In genomic region chr10:124735491-124736286, GRCh38 we compare ENCODE assay signal across 11 cellular contexts. TPM values are rescaled to one million over a fixed set of nuclear protein-coding genes. Genes with fewer than 3 reads are reported as not detected.
A peak's percentile ranks its signal among the peaks of the same experiment; 100 is the strongest.
DNase-seq lines count a peak whose midpoint lies in the region; TF ChIP-seq lines count a peak whose summit lies in the region.
"Had no signal": no experiment of that assay in that cellular context is flagged by ENCODE, and none has a peak within 500 bp of the region (broad histone marks: within the 10 kb centered on the region; RNA-seq: fewer than 3 reads in every experiment).

No MANE protein-coding gene starts in this region.

- peak overlapping the region; percentile 38 for H3K4me2 ChIP-seq in mammary epithelial cell (ENCODE audit: insufficient read depth, low read depth, low read length)

- H3K4me1 Mint-ChIP-seq in mesothelial cell of epicardium: peaks cover 67% of the 10 kb centered on the region

- peaks cover 64% of the 10 kb centered on the region for H3K4me1 ChIP-seq in mammary epithelial cell (ENCODE audit: insufficient read depth, low read length)

- no TSS peak for BruUV-seq in mammary epithelial cell (replicated peaks; lab: Mats Ljungman, UMichigan)

- peaks cover 90% of the 10 kb centered on the region for H3K79me2 ChIP-seq in mammary epithelial cell (ENCODE audit: insufficient read depth, low read length)

- H3K9me3 ChIP-seq in mammary epithelial cell (replicated peaks; ENCODE audit: insufficient read depth, low read length): no peaks in the 10 kb centered on the region

- H3K27ac Mint-ChIP-seq in mesothelial cell of epicardium: peak overlapping the region; percentile 60

- H3K9me3 Mint-ChIP-seq in mesothelial cell of epicardium: no peaks in the 10 kb centered on the region

- intact Hi-C loops in mammary epithelial cell (cut with micrococcal nuclease): no loop called here

- H4K20me1 ChIP-seq in mammary epithelial cell (ENCODE audit: insufficient read depth, low read length): no peaks in the 10 kb centered on the region

- CTCF ChIA-PET in mammary epithelial cell (lab: Charles Lee; ENCODE audit: low non-redundant PET): no interaction called here

- WGBS in mammary epithelial cell (ENCODE audit: low coverage, missing lambda C conversion rate): 97% methylated on average over 14 of the region's 15 CpGs

- TF ChIP-seq CTCF in mammary epithelial cell (conservative IDR thresholded peaks at IDR 0.05 in 1 of 2, IDR thresholded peaks at IDR 0.05 in 1 of 2; ENCODE audit: extremely low read depth in 1 of 2, insufficient read depth in 1 of 2, low read depth in 1 of 2, low read length in 2 of 2) (no peak), mesothelial cell of epicardium (IDR thresholded peaks at IDR 0.05; ENCODE audit: unreplicated experiment) (no peak)

- H3K9ac ChIP-seq in mammary epithelial cell (ENCODE audit: insufficient read depth, low read length): no peak overlapping the region

- no peaks in the 10 kb centered on the region for H3K27me3 ChIP-seq in mammary epithelial cell (ENCODE audit: insufficient read depth, low read length)

- no peaks in the 10 kb centered on the region for H3K27me3 Mint-ChIP-seq in mesothelial cell of epicardium (ENCODE audit: low read depth)

- DNase-seq in activated CD8-positive, alpha-beta memory T cell treated with anti-CD3 and anti-CD28 coated beads for 24 hours: peak; percentile 49
- no peak for DNase-seq in activated CD8-positive, alpha-beta memory T cell treated with anti-CD3 and anti-CD28 coated beads, Interleukin-2, amount 50 U/mL, for 4 hours
- DNase-seq in mammary epithelial cell: no peak
- DNase-seq in mesothelial cell of epicardium (ENCODE audit: low spot score in 2 of 2, unreplicated experiment in 2 of 2): peak in 1 of 2 experiments; percentile 14
- DNase-seq in NCI-H524 (lab: John Stamatoyannopoulos, UW): no peak
- no peak for DNase-seq in CD1c-positive myeloid dendritic cell (ENCODE audit: extremely low spot score)
- DNase-seq in NCI-H1105 treated with DMSO at 0.1 percent for 48 hours (lab: John Stamatoyannopoulos, UW): no peak
- DNase-seq: activated CD4-positive, alpha-beta T cell treated with anti-CD3 and anti-CD28 coated beads for 36 hours; KBM-7; NK-92 treated with Interleukin-12 subunit alpha and Interleukin-12 subunit beta, amount 100 ng/mL, for 24 hours had no signal

- H3K36me3 Mint-ChIP-seq in mesothelial cell of epicardium: no peaks in the 10 kb centered on the region

- H3K4me3 Mint-ChIP-seq in mesothelial cell of epicardium: no peak overlapping the region
- H3K4me3 Mint-ChIP-seq: activated CD4-positive, alpha-beta T cell treated with anti-CD3 and anti-CD28 coated beads for 36 hours had no signal

- H3K27ac ChIP-seq in mammary epithelial cell (ENCODE audit: insufficient read depth, low read depth, low read length): no peak overlapping the region
- H3K27ac ChIP-seq in temporal lobe (ENCODE audit: low read depth, low read length): peak overlapping the region; percentile 96

- peaks cover 5% of the 10 kb centered on the region for H3K36me3 ChIP-seq in mammary epithelial cell (ENCODE audit: insufficient read depth, low read length)

- dilution Hi-C loops in mammary epithelial cell (cut with HindIII; ENCODE audit: low sequenced_read_pairs): no loop called here

- no peak overlapping the region for H2AFZ ChIP-seq in mammary epithelial cell (ENCODE audit: low read depth, low read length)

- no peak overlapping the region for H3K4me3 ChIP-seq in mammary epithelial cell (replicated peaks in 1 of 3; ENCODE audit: insufficient read depth in 1 of 3, low read depth in 2 of 3, low read length in 3 of 3)

- in situ Hi-C loops in mammary epithelial cell (cut with MboI; ENCODE audit: low sequenced_read_pairs in 2 of 2): loop anchor here (10.0 to 25.0 kb wide), 2 partner anchors 98 to 201 kb away; no protein-coding TSS in a partner anchor

RNA-seq across cellular contexts. Expression of gene FAM53B, which starts 8.5 kb away (rescaled TPM):
- 10 to 100 TPM; 16.2 to 51.8 TPM for total RNA-seq in mammary epithelial cell
- polyA plus RNA-seq in mammary epithelial cell: 9.3 TPM
- 37.8 TPM for polyA minus RNA-seq in mammary epithelial cell
- total RNA-seq in mesothelial cell of epicardium: 40.7 to 43.0 TPM (median 42.0 TPM) in 3 replicates
- 17.0 TPM for total RNA-seq in temporal lobe

RNA-seq across cellular contexts. Expression of gene EEF1AKMT2, which starts 56.0 kb away (rescaled TPM):
- total RNA-seq in mammary epithelial cell (10 to 100 TPM; 13.0 to 15.7 TPM), mesothelial cell of epicardium (20.9 to 24.2 TPM (median 23.0 TPM) in 3 replicates), temporal lobe (36.9 TPM)
- polyA plus RNA-seq in mammary epithelial cell: 8.7 TPM
- 0.93 TPM for polyA minus RNA-seq in mammary epithelial cell
